In genomic region chr2:96866986-96867755, GRCh38 we compare ENCODE assay signal across 7 cellular contexts. TPM values are rescaled to one million over a fixed set of nuclear protein-coding genes. Genes with fewer than 3 reads are reported as not detected.
DNase-seq lines count a peak whose midpoint lies in the region; ATAC-seq and TF ChIP-seq lines count a peak whose summit lies in the region.

No MANE protein-coding gene starts in this region.

- peak overlapping the region; percentile 100 for H3K27ac ChIP-seq in hepatocyte

- CTCF ChIA-PET in activated CD4-positive, alpha-beta memory T cell treated with anti-CD3 and anti-CD28 coated beads, Interleukin-2, amount 10 ng/mL, durations not matched to agents 7 days and 5 days (lab: Charles Lee), result interaction anchor here (3.9 kb wide), 1 partner anchor 10 kb away, joined by 57 read pairs; the partner anchor contains the start of gene ANKRD39

- H4K20me1 ChIP-seq in hepatocyte (ENCODE audit: insufficient read depth, poor library complexity, severe bottlenecking), result peaks cover 43% of the 10 kb centered on the region

- H3K36me3 ChIP-seq in HAP-1 (replicated peaks) (peaks cover 49% of the 10 kb centered on the region), hepatocyte (replicated peaks; ENCODE audit: insufficient read depth, low read depth) (no peaks in the 10 kb centered on the region)

- H3K4me1 Mint-ChIP-seq in activated CD4-positive, alpha-beta memory T cell treated with anti-CD3 and anti-CD28 coated beads, Interleukin-2, amount 10 ng/mL, durations not matched to agents 7 days and 5 days, result peaks cover 40% of the 10 kb centered on the region
- H3K4me1 Mint-ChIP-seq in stimulated activated memory B cell treated with anti-CD40 and anti-IgM and Interleukin-4, amounts not matched to agents 10 μg/mL and 1 μg/mL and 100 μg/mL, for 72 hours, result peaks cover 32% of the 10 kb centered on the region

- H3K4me1 ChIP-seq in HAP-1 (peaks cover 10% of the 10 kb centered on the region), hepatocyte (ENCODE audit: insufficient read depth) (peaks cover 30% of the 10 kb centered on the region)

- peaks cover 19% of the 10 kb centered on the region for H3K36me3 Mint-ChIP-seq in activated CD4-positive, alpha-beta memory T cell treated with anti-CD3 and anti-CD28 coated beads, Interleukin-2, amount 10 ng/mL, durations not matched to agents 7 days and 5 days (ENCODE audit: low read depth)
- peaks cover 42% of the 10 kb centered on the region for H3K36me3 Mint-ChIP-seq in stimulated activated memory B cell treated with anti-CD40 and anti-IgM and Interleukin-4, amounts not matched to agents 10 μg/mL and 1 μg/mL and 100 μg/mL, for 72 hours

- H3K27me3 Mint-ChIP-seq in activated CD4-positive, alpha-beta memory T cell treated with anti-CD3 and anti-CD28 coated beads, Interleukin-2, amount 10 ng/mL, durations not matched to agents 7 days and 5 days, result peaks cover 10% of the 10 kb centered on the region
- peaks cover 26% of the 10 kb centered on the region for H3K27me3 Mint-ChIP-seq in stimulated activated memory B cell treated with anti-CD40 and anti-IgM and Interleukin-4, amounts not matched to agents 10 μg/mL and 1 μg/mL and 100 μg/mL, for 72 hours

- peak overlapping the region; percentile 94 for H3K4me3 ChIP-seq in HAP-1
- H3K4me3 ChIP-seq in hepatocyte, result peak overlapping the region; percentile 100

- H3K9me3 ChIP-seq in HAP-1, result no peaks in the 10 kb centered on the region
- H3K9me3 ChIP-seq in hepatocyte (ENCODE audit: low read depth), result no peaks in the 10 kb centered on the region

- peak overlapping the region; percentile 71 for H3K27ac Mint-ChIP-seq in activated CD4-positive, alpha-beta memory T cell treated with anti-CD3 and anti-CD28 coated beads, Interleukin-2, amount 10 ng/mL, durations not matched to agents 7 days and 5 days
- peak overlapping the region; percentile 48 for H3K27ac Mint-ChIP-seq in stimulated activated memory B cell treated with anti-CD40 and anti-IgM and Interleukin-4, amounts not matched to agents 10 μg/mL and 1 μg/mL and 100 μg/mL, for 72 hours

- H3K79me2 ChIP-seq in hepatocyte, result peaks cover 57% of the 10 kb centered on the region

- H3K4me3 Mint-ChIP-seq in activated CD4-positive, alpha-beta memory T cell treated with anti-CD3 and anti-CD28 coated beads, Interleukin-2, amount 10 ng/mL, durations not matched to agents 7 days and 5 days, result peak overlapping the region; percentile 82
- peak overlapping the region; percentile 79 for H3K4me3 Mint-ChIP-seq in stimulated activated memory B cell treated with anti-CD40 and anti-IgM and Interleukin-4, amounts not matched to agents 10 μg/mL and 1 μg/mL and 100 μg/mL, for 72 hours

- no peak for ATAC-seq in stimulated activated memory B cell treated with anti-CD40 and anti-IgM and Interleukin-4, amounts not matched to agents 10 μg/mL and 1 μg/mL and 100 μg/mL, for 72 hours
- ATAC-seq in HG03439 (IDR thresholded peaks at IDR 0.05; ENCODE audit: unreplicated experiment) (no peak), GM21447 (IDR thresholded peaks at IDR 0.05; ENCODE audit: unreplicated experiment) (no peak), GM19467 (IDR thresholded peaks at IDR 0.05; ENCODE audit: unreplicated experiment) (no peak)

- H3K4me2 ChIP-seq in hepatocyte, result peak overlapping the region; percentile 99

- H3K27me3 ChIP-seq in HAP-1 (ENCODE audit: low read depth), result no peaks in the 10 kb centered on the region
- H3K27me3 ChIP-seq in hepatocyte, result no peaks in the 10 kb centered on the region

- no peaks in the 10 kb centered on the region for H3K9me3 Mint-ChIP-seq in activated CD4-positive, alpha-beta memory T cell treated with anti-CD3 and anti-CD28 coated beads, Interleukin-2, amount 10 ng/mL, durations not matched to agents 7 days and 5 days
- no peaks in the 10 kb centered on the region for H3K9me3 Mint-ChIP-seq in stimulated activated memory B cell treated with anti-CD40 and anti-IgM and Interleukin-4, amounts not matched to agents 10 μg/mL and 1 μg/mL and 100 μg/mL, for 72 hours

- no peaks in the 10 kb centered on the region for H3K9me2 ChIP-seq in hepatocyte (replicated peaks; ENCODE audit: insufficient read depth)

- no peak for TF ChIP-seq CTCF in hepatocyte (IDR thresholded peaks at IDR 0.05; ENCODE audit: poor library complexity)

- DNase-seq in HAP-1 (ENCODE audit: low spot score in 2 of 2) (no peak), hepatocyte (ENCODE audit: low spot score) (no peak)
- DNase-seq in activated CD4-positive, alpha-beta memory T cell treated with anti-CD3 and anti-CD28 coated beads, Interleukin-2, amount 10 ng/mL, durations not matched to agents 7 days and 5 days, result no peak

- WGBS in hepatocyte (ENCODE audit: low lambda C conversion rate, missing lambda C conversion rate), result 79% methylated on average over 22 of the region's 22 CpGs

- POLR2A ChIA-PET in activated CD4-positive, alpha-beta memory T cell treated with anti-CD3 and anti-CD28 coated beads, Interleukin-2, amount 10 ng/mL, durations not matched to agents 7 days and 5 days (lab: Charles Lee), result interaction anchor here (1.4 to 3.7 kb wide), 6 partner anchors 10 to 87 kb away, joined by 3 to 43 read pairs (median 5); partner anchors contain the start of gene ANKRD39

- in situ Hi-C loops in HAP-1 (cut with MboI; ENCODE audit: low sequenced_read_pairs), result loop anchor here (25.0 kb wide), 1 partner anchor 245 kb away; the partner anchor contains the start of gene ANKRD36

- no peak overlapping the region for H2AFZ ChIP-seq in hepatocyte

RNA-seq across cellular contexts. Expression of gene SEMA4C, which starts 2.7 kb away (rescaled TPM):
- 10 to 100 TPM; 22.2 to 22.5 TPM for total RNA-seq in activated CD4-positive, alpha-beta memory T cell treated with anti-CD3 and anti-CD28 coated beads, Interleukin-2, amount 10 ng/mL, durations not matched to agents 7 days and 5 days
- 30.2 and 37.5 TPM in 2 replicates for total RNA-seq in hepatocyte
- polyA plus RNA-seq in hepatocyte, result 28.6 and 33.4 TPM in 2 replicates

RNA-seq across cellular contexts. Expression of gene ANKRD39, which starts 9.4 kb away (rescaled TPM):
- total RNA-seq in activated CD4-positive, alpha-beta memory T cell treated with anti-CD3 and anti-CD28 coated beads, Interleukin-2, amount 10 ng/mL, durations not matched to agents 7 days and 5 days, result 10 to 100 TPM; 44.1 to 47.7 TPM
- total RNA-seq in hepatocyte, result 9.0 and 13.6 TPM in 2 replicates
- polyA plus RNA-seq in hepatocyte, result 25.6 and 34.9 TPM in 2 replicates

RNA-seq across cellular contexts. Expression of gene ANKRD23, which starts 23.4 kb away (rescaled TPM):
- 10 to 100 TPM; 15.5 to 16.9 TPM for total RNA-seq in activated CD4-positive, alpha-beta memory T cell treated with anti-CD3 and anti-CD28 coated beads, Interleukin-2, amount 10 ng/mL, durations not matched to agents 7 days and 5 days
- total RNA-seq in hepatocyte, result 1.8 and 2.0 TPM in 2 replicates
- polyA plus RNA-seq in hepatocyte, result 4.4 and 4.7 TPM in 2 replicates

RNA-seq across cellular contexts. Expression of gene CNNM3, which starts 51.1 kb away (rescaled TPM):
- 10 to 100 TPM; 26.6 to 28.5 TPM for total RNA-seq in activated CD4-positive, alpha-beta memory T cell treated with anti-CD3 and anti-CD28 coated beads, Interleukin-2, amount 10 ng/mL, durations not matched to agents 7 days and 5 days
- 17.0 and 17.1 TPM in 2 replicates for total RNA-seq in hepatocyte
- polyA plus RNA-seq in hepatocyte, result 23.7 and 25.8 TPM in 2 replicates
